In genomic region chr4:76765473-76766183, GRCh38 we compare ENCODE assay signal across 12 cellular contexts.
DNase-seq lines count a peak whose midpoint lies in the region; ATAC-seq and TF ChIP-seq lines count a peak whose summit lies in the region.
"Had no signal": no experiment of that assay in that cellular context is flagged by ENCODE, and none has a peak within 500 bp of the region (broad histone marks: within the 10 kb centered on the region; RNA-seq: fewer than 3 reads in every experiment).

No MANE protein-coding gene starts in this region.

- H3K36me3 ChIP-seq in BJ (ENCODE audit: control insufficient read depth, insufficient read depth, low read length): peaks cover 10% of the 10 kb centered on the region

- POLR2A ChIA-PET in BJ (lab: Charles Lee) (no interaction called here), GM10248 (lab: Yijun Ruan, JAX) (no interaction called here)

- CTCF ChIA-PET in BJ (lab: Yijun Ruan, JAX): no interaction called here
- CTCF ChIA-PET in GM10248 (lab: Yijun Ruan, JAX): interaction anchor here (0.6 to 1.7 kb wide), 5 partner anchors 8 to 585 kb away, joined by 3 to 5 read pairs (median 3); no protein-coding TSS in a partner anchor

- no peaks in the 10 kb centered on the region for H3K27me3 ChIP-seq in BJ (ENCODE audit: control insufficient read depth, insufficient read depth, low read length)
- H3K27me3 ChIP-seq: cardiac muscle cell, SJSA1, transverse colon had no signal

- ATAC-seq in GM19351 (IDR thresholded peaks at IDR 0.05; ENCODE audit: unreplicated experiment): peak; percentile 97
- ATAC-seq in HG03432 (IDR thresholded peaks at IDR 0.05; ENCODE audit: unreplicated experiment): peak; percentile 78

- TF ChIP-seq CTCF in BJ (IDR thresholded peaks at IDR 0.05; ENCODE audit: insufficient read depth, low read depth, low read length) (no peak), GM10248 (IDR thresholded peaks at IDR 0.05; ENCODE audit: control extremely low read depth, extremely low read depth, low read depth, missing control alignments) (no peak)

- DNase-seq in BJ (ENCODE audit: low read depth) (peak; percentile 89), fibroblast of the conjunctiva (ENCODE audit: low read depth) (peak; percentile 51), activated T-cell treated with anti-CD3 and anti-CD28 coated beads for 4 hours (no peak), GM10248 (ENCODE audit: extremely low spot score) (no peak), hypothalamus (lab: John Stamatoyannopoulos, UW) (no peak)
- DNase-seq in stimulated activated naive CD4-positive, alpha-beta T cell (lab: John Stamatoyannopoulos, UW): no peak
- DNase-seq: head of caudate nucleus, transverse colon had no signal

- no peak overlapping the region for H3K4me3 ChIP-seq in BJ (ENCODE audit: low read depth, low read length)
- H3K4me3 ChIP-seq: cardiac muscle cell, SJSA1, transverse colon had no signal

Comparison
In these comparisons a context has a peak if more than half of its experiments do, and no peak if none do; other contexts are left out.
1. DNase-seq: peak in BJ (single experiment) and fibroblast of the conjunctiva (single experiment); none in stimulated activated naive CD4-positive, alpha-beta T cell (0 of 6), activated T-cell treated with anti-CD3 and anti-CD28 coated beads for 4 hours (single experiment), GM10248 (single experiment) and hypothalamus (0 of 51).